Comparison of ENCODE assay signal across 26 cellular contexts in genomic region chr1:201127755-201128455, GRCh38. TPM values are rescaled to one million over a fixed set of nuclear protein-coding genes. Genes with fewer than 3 reads are reported as not detected.
DNase-seq lines count a peak whose midpoint lies in the region; TF ChIP-seq lines count a peak whose summit lies in the region.
"Had no signal": no experiment of that assay in that cellular context is flagged by ENCODE, and none has a peak within 500 bp of the region (broad histone marks: within the 10 kb centered on the region; RNA-seq: fewer than 3 reads in every experiment).

No MANE protein-coding gene starts in this region.

- no peak overlapping the region for H3K4me3 ChIP-seq in mammary epithelial cell (replicated peaks in 1 of 3; ENCODE audit: insufficient read depth in 1 of 3, low read depth in 2 of 3, low read length in 3 of 3)
- H3K4me3 ChIP-seq: SK-N-MC had no signal

- H3K4me2 ChIP-seq in mammary epithelial cell (ENCODE audit: insufficient read depth, low read depth, low read length), result no peak overlapping the region

- in situ Hi-C loops in mammary epithelial cell (cut with MboI; ENCODE audit: low sequenced_read_pairs in 2 of 2), result no loop called here

- dilution Hi-C loops in mammary epithelial cell (cut with HindIII; ENCODE audit: low sequenced_read_pairs), result no loop called here

- H3K4me1 Mint-ChIP-seq in MCF 10A (ENCODE audit: insufficient read depth, unreplicated experiment), result peaks cover 10% of the 10 kb centered on the region
- H3K4me1 Mint-ChIP-seq: activated CD4-positive, alpha-beta T cell treated with anti-CD3 and anti-CD28 coated beads, Interleukin-2, amount 10 ng/mL, durations not matched to agents 24 days and 14 days; CD8-positive, alpha-beta memory T cell; IgD-negative memory B cell had no signal

- BruUV-seq in mammary epithelial cell (replicated peaks; lab: Mats Ljungman, UMichigan) (no TSS peak), MCF 10A (replicated peaks; lab: Mats Ljungman, UMichigan) (no TSS peak)

- peak; percentile 19 for DNase-seq in mammary epithelial cell
- no peak for DNase-seq in MCF 10A (ENCODE audit: unreplicated experiment)
- peak; percentile 80 for DNase-seq in RPMI7951 (ENCODE audit: low read depth)
- peak; percentile 33 for DNase-seq in fibroblast of peridontal ligament (ENCODE audit: extremely low read depth)
- peak; percentile 19 for DNase-seq in stromal cell of bone marrow (ENCODE audit: low read depth)
- DNase-seq in LoVo (ENCODE audit: low spot score), result no peak
- no peak for DNase-seq in C1 segment of cervical spinal cord (lab: John Stamatoyannopoulos, UW)
- DNase-seq in cerebellar cortex (ENCODE audit: low spot score), result no peak
- DNase-seq: activated CD4-positive, alpha-beta T cell treated with anti-CD3 and anti-CD28 coated beads, Interleukin-2, amount 10 ng/mL, durations not matched to agents 24 days and 14 days; activated naive CD4-positive, alpha-beta T cell treated with anti-CD3 and anti-CD28 coated beads for 36 hours; erythroblast; head of caudate nucleus; NCI-H1048; NCI-H748 treated with DMSO at 0.1 percent for 48 hours; PC-9; stimulated activated CD4-positive, alpha-beta T cell treated with anti-CD3 and anti-CD28 coated beads, Interleukin-12 subunit alpha, Interleukin-12 subunit beta, amount 100 ng/mL, for 4 hours; stimulated activated naive CD4-positive, alpha-beta T cell had no signal

- no peaks in the 10 kb centered on the region for H3K27me3 ChIP-seq in mammary epithelial cell (ENCODE audit: insufficient read depth, low read length)

- H4K20me1 ChIP-seq in mammary epithelial cell (ENCODE audit: insufficient read depth, low read length), result no peaks in the 10 kb centered on the region

- no peaks in the 10 kb centered on the region for H3K9me3 ChIP-seq in mammary epithelial cell (replicated peaks; ENCODE audit: insufficient read depth, low read length)

- no peak overlapping the region for H3K27ac Mint-ChIP-seq in MCF 10A (ENCODE audit: low read depth, unreplicated experiment)
- H3K27ac Mint-ChIP-seq: activated CD4-positive, alpha-beta T cell treated with anti-CD3 and anti-CD28 coated beads, Interleukin-2, amount 10 ng/mL, durations not matched to agents 24 days and 14 days; activated naive CD4-positive, alpha-beta T cell treated with anti-CD3 and anti-CD28 coated beads for 36 hours; IgD-negative memory B cell; type B pancreatic cell had no signal

- H2AFZ ChIP-seq in mammary epithelial cell (ENCODE audit: low read depth, low read length), result no peak overlapping the region

- CTCF ChIA-PET in mammary epithelial cell (lab: Charles Lee; ENCODE audit: low non-redundant PET) (no interaction called here), MCF 10A (lab: Yijun Ruan, JAX) (interaction anchor here (0.5 to 3.5 kb wide), 6 partner anchors 15 to 1269 kb away, joined by 3 to 10 read pairs (median 3); partner anchors contain the start of gene CACNA1S)

- peaks cover 16% of the 10 kb centered on the region for H3K36me3 Mint-ChIP-seq in MCF 10A (ENCODE audit: insufficient read depth, unreplicated experiment)
- H3K36me3 Mint-ChIP-seq: CD8-positive, alpha-beta memory T cell had no signal

- no peaks in the 10 kb centered on the region for H3K79me2 ChIP-seq in mammary epithelial cell (ENCODE audit: insufficient read depth, low read length)

- H3K9me3 Mint-ChIP-seq in MCF 10A (ENCODE audit: unreplicated experiment), result no peaks in the 10 kb centered on the region
- H3K9me3 Mint-ChIP-seq: activated CD4-positive, alpha-beta T cell treated with anti-CD3 and anti-CD28 coated beads, Interleukin-2, amount 10 ng/mL, durations not matched to agents 24 days and 14 days; activated naive CD4-positive, alpha-beta T cell treated with anti-CD3 and anti-CD28 coated beads for 36 hours; CD8-positive, alpha-beta memory T cell; nephron; type B pancreatic cell had no signal

- WGBS in mammary epithelial cell (ENCODE audit: low coverage, missing lambda C conversion rate), result 88% methylated on average over 11 of the region's 17 CpGs

- TF ChIP-seq CTCF in mammary epithelial cell (conservative IDR thresholded peaks at IDR 0.05 in 1 of 2, IDR thresholded peaks at IDR 0.05 in 1 of 2; ENCODE audit: extremely low read depth in 1 of 2, insufficient read depth in 1 of 2, low read depth in 1 of 2, low read length in 2 of 2), result no peak
- no peak for TF ChIP-seq CTCF in MCF 10A (IDR thresholded peaks at IDR 0.05; ENCODE audit: unreplicated experiment)

- H3K9ac ChIP-seq in mammary epithelial cell (ENCODE audit: insufficient read depth, low read length), result no peak overlapping the region

- no peak overlapping the region for H3K4me3 Mint-ChIP-seq in MCF 10A (ENCODE audit: unreplicated experiment)
- H3K4me3 Mint-ChIP-seq: activated CD4-positive, alpha-beta T cell treated with anti-CD3 and anti-CD28 coated beads, Interleukin-2, amount 10 ng/mL, durations not matched to agents 24 days and 14 days; activated naive CD4-positive, alpha-beta T cell treated with anti-CD3 and anti-CD28 coated beads for 36 hours; CD8-positive, alpha-beta memory T cell; IgD-negative memory B cell; nephron; type B pancreatic cell had no signal

- H3K36me3 ChIP-seq in mammary epithelial cell (ENCODE audit: insufficient read depth, low read length), result no peaks in the 10 kb centered on the region

- H3K27ac ChIP-seq in mammary epithelial cell (ENCODE audit: insufficient read depth, low read depth, low read length), result no peak overlapping the region
- H3K27ac ChIP-seq: PC-9, SK-N-MC had no signal

- intact Hi-C loops in mammary epithelial cell (cut with micrococcal nuclease), result no loop called here
- intact Hi-C loops in MCF 10A (cut with micrococcal nuclease), result no loop called here

- peaks cover 13% of the 10 kb centered on the region for H3K27me3 Mint-ChIP-seq in MCF 10A (ENCODE audit: insufficient read depth, unreplicated experiment)

- POLR2A ChIA-PET in MCF 10A (lab: Yijun Ruan, JAX), result interaction anchor here (3.1 kb wide), 1 partner anchor 10 kb away, joined by 14 read pairs; no protein-coding TSS in a partner anchor

- H3K4me1 ChIP-seq in mammary epithelial cell (ENCODE audit: insufficient read depth, low read length), result peaks cover 4% of the 10 kb centered on the region

RNA-seq across cellular contexts. Expression of gene ASCL5, which starts 0.9 kb away (rescaled TPM):
- not detected for total RNA-seq in mammary epithelial cell
- not detected for polyA plus RNA-seq in mammary epithelial cell
- not detected for polyA minus RNA-seq in mammary epithelial cell
- total RNA-seq in MCF 10A (2022), result not detected in 2 replicates
- not detected in 2 replicates for total RNA-seq in RPMI7951 (2014; rRNA removed; shearing (Covaris generic))
- total RNA-seq: activated CD4-positive, alpha-beta T cell treated with anti-CD3 and anti-CD28 coated beads, Interleukin-2, amount 10 ng/mL, durations not matched to agents 24 days and 14 days; activated naive CD4-positive, alpha-beta T cell treated with anti-CD3 and anti-CD28 coated beads for 36 hours; dermis microvascular lymphatic vessel endothelial cell; lung microvascular endothelial cell; pulmonary artery endothelial cell had no signal
- polyA plus RNA-seq: CD8-positive, alpha-beta memory T cell; IgD-negative memory B cell had no signal

RNA-seq across cellular contexts. Expression of gene CACNA1S, which starts 15.7 kb away (rescaled TPM):
- total RNA-seq in mammary epithelial cell, result not detected
- polyA plus RNA-seq in mammary epithelial cell, result not detected
- polyA minus RNA-seq in mammary epithelial cell, result not detected
- total RNA-seq in MCF 10A (2022), result not detected in 2 replicates
- not detected in 2 replicates for total RNA-seq in RPMI7951 (2014; rRNA removed; shearing (Covaris generic))
- total RNA-seq: activated CD4-positive, alpha-beta T cell treated with anti-CD3 and anti-CD28 coated beads, Interleukin-2, amount 10 ng/mL, durations not matched to agents 24 days and 14 days; activated naive CD4-positive, alpha-beta T cell treated with anti-CD3 and anti-CD28 coated beads for 36 hours; CD8-positive, alpha-beta memory T cell; dermis microvascular lymphatic vessel endothelial cell; G401; lung microvascular endothelial cell; PC-9; pulmonary artery endothelial cell had no signal
- polyA plus RNA-seq: CD8-positive, alpha-beta memory T cell; IgD-negative memory B cell had no signal

RNA-seq across cellular contexts. Expression of gene TMEM9, which starts 26.4 kb away (rescaled TPM):
- total RNA-seq in mammary epithelial cell (10 to 100 TPM; 54.2 to 65.3 TPM), MCF 10A (2022) (67.2 and 71.7 TPM in 2 replicates)
- polyA plus RNA-seq in mammary epithelial cell, result 70.7 TPM
- polyA minus RNA-seq in mammary epithelial cell, result 40.4 TPM
- total RNA-seq in RPMI7951 (2014; rRNA removed; shearing (Covaris generic)), result 101 and 107 TPM in 2 replicates

Comparison
In these comparisons a context has a peak if more than half of its experiments do, and no peak if none do; other contexts are left out.
1. DNase-seq: peak in mammary epithelial cell (single experiment), RPMI7951 (single experiment), fibroblast of peridontal ligament (single experiment) and stromal cell of bone marrow (single experiment); none in MCF 10A (single experiment), LoVo (single experiment), C1 segment of cervical spinal cord (0 of 14) and cerebellar cortex (single experiment).